1 cellular context compared by ENCODE assay signal in genomic region chr4:38085394-38086150, GRCh38.
TF ChIP-seq lines count a peak whose summit lies in the region.

No MANE protein-coding gene starts in this region.

TF ChIP-seq in GM23338, 12 proteins besides CTCF, POLR2A, EP300 and RAD21 (continued from another document):
- TF ChIP-seq ZNF462 (CRISPR knock-in tag; IDR thresholded peaks at IDR 0.05), result no peak
- TF ChIP-seq ZNF331 (CRISPR knock-in tag; IDR thresholded peaks at IDR 0.05; ENCODE audit: low read depth), result no peak
- TF ChIP-seq STAT1 (IDR thresholded peaks at IDR 0.05; ENCODE audit: unreplicated experiment), result no peak
